8 cellular contexts compared by ENCODE assay signal in genomic region chr14:30874120-30874998, GRCh38. TPM values are rescaled to one million over a fixed set of nuclear protein-coding genes. Genes with fewer than 3 reads are reported as not detected.
DNase-seq lines count a peak whose midpoint lies in the region; ATAC-seq, FAIRE-seq and TF ChIP-seq lines count a peak whose summit lies in the region.

Gene COCH, plus strand, starts transcription at chr14:30874559. Its CDS starts 380 bp downstream, at chr14:30874939.

- FAIRE-seq in HTR-8/SVneo (lab: Jason Lieb, UNC), result peak; percentile 92

- TF ChIP-seq POLR2A in GM10847 (IDR thresholded peaks at IDR 0.05; ENCODE audit: extremely low read depth, insufficient read length) (peak; percentile 63), Raji (IDR thresholded peaks at IDR 0.05; ENCODE audit: insufficient read depth, low read depth, low read length) (peak; percentile 27; the same call in 1 of the 2 replicates), breast epithelium (IDR thresholded peaks at IDR 0.05) (no peak)

- no peaks in the 10 kb centered on the region for H3K9me3 ChIP-seq in breast epithelium

- peaks cover 0 to 4% of the 10 kb centered on the region in 2 donors for H3K4me1 ChIP-seq in breast epithelium

- intact Hi-C loops in breast epithelium (cut with DNase I; ENCODE audit: low total_unique reads), result no loop called here

- DNase-seq in HTR-8/SVneo (ENCODE audit: insufficient read length, low spot score) (peak; percentile 80), breast epithelium (ENCODE audit: low spot score in 2 of 2) (no peak), left kidney (ENCODE audit: low read depth, low spot score) (peak; percentile 82), cortex of kidney (lab: John Stamatoyannopoulos, UW) (no peak)
- DNase-seq in stimulated activated effector memory CD8-positive, alpha-beta T cell treated with anti-CD3 and anti-CD28 coated beads, Interleukin-12 subunit alpha, Interleukin-12 subunit beta, amount 100 ng/mL, for 72 hours (ENCODE audit: low spot score in 2 of 2), result peak; percentile 26 to 59

- H3K4me3 Mint-ChIP-seq in stimulated activated effector memory CD8-positive, alpha-beta T cell treated with anti-CD3 and anti-CD28 coated beads, Interleukin-12 subunit alpha, Interleukin-12 subunit beta, amount 100 ng/mL, for 72 hours, result peak within 1 kb of the TSS; percentile 69

- no peaks in the 10 kb centered on the region for H3K36me3 ChIP-seq in breast epithelium

- peak; percentile 68 for ATAC-seq in GM21447 (IDR thresholded peaks at IDR 0.05; ENCODE audit: unreplicated experiment)
- peak; percentile 79 for ATAC-seq in stimulated activated effector memory CD8-positive, alpha-beta T cell treated with anti-CD3 and anti-CD28 coated beads, Interleukin-12 subunit alpha, Interleukin-12 subunit beta, amount 100 ng/mL, for 72 hours

- H3K27me3 ChIP-seq in breast epithelium, result peaks cover 0 to 28% of the 10 kb centered on the region in 2 donors

- H3K27ac ChIP-seq in breast epithelium, result no peak within 1 kb of the TSS

- no peak within 1 kb of the TSS for H3K27ac Mint-ChIP-seq in stimulated activated effector memory CD8-positive, alpha-beta T cell treated with anti-CD3 and anti-CD28 coated beads, Interleukin-12 subunit alpha, Interleukin-12 subunit beta, amount 100 ng/mL, for 72 hours

- peak within 1 kb of the TSS; percentile 50 to 72 (median 55) for H3K4me3 ChIP-seq in breast epithelium

- no peak for TF ChIP-seq CTCF in breast epithelium (IDR thresholded peaks at IDR 0.05)

- H3K4me1 Mint-ChIP-seq in stimulated activated effector memory CD8-positive, alpha-beta T cell treated with anti-CD3 and anti-CD28 coated beads, Interleukin-12 subunit alpha, Interleukin-12 subunit beta, amount 100 ng/mL, for 72 hours, result no peaks in the 10 kb centered on the region

- no peaks in the 10 kb centered on the region for H3K9me3 Mint-ChIP-seq in stimulated activated effector memory CD8-positive, alpha-beta T cell treated with anti-CD3 and anti-CD28 coated beads, Interleukin-12 subunit alpha, Interleukin-12 subunit beta, amount 100 ng/mL, for 72 hours

- no peaks in the 10 kb centered on the region for H3K36me3 Mint-ChIP-seq in stimulated activated effector memory CD8-positive, alpha-beta T cell treated with anti-CD3 and anti-CD28 coated beads, Interleukin-12 subunit alpha, Interleukin-12 subunit beta, amount 100 ng/mL, for 72 hours

RNA-seq across cellular contexts. Expression of gene COCH, which starts in this region (rescaled TPM):
- total RNA-seq in breast epithelium, result 1 to 10 TPM in 2 of 3 donors, under 1 TPM in 1; 0.66 to 3.5 (median 1.6) TPM

Comparison
In these comparisons a context has a peak if more than half of its experiments do, and no peak if none do; other contexts are left out.
1. DNase-seq: peak in HTR-8/SVneo (single experiment), left kidney (single experiment) and stimulated activated effector memory CD8-positive, alpha-beta T cell treated with anti-CD3 and anti-CD28 coated beads, Interleukin-12 subunit alpha, Interleukin-12 subunit beta, amount 100 ng/mL, for 72 hours (2 of 2); none in breast epithelium (0 of 2) and cortex of kidney (single experiment).